Comparison of ENCODE assay signal across 1 cellular context in the genomic region with DNA sequence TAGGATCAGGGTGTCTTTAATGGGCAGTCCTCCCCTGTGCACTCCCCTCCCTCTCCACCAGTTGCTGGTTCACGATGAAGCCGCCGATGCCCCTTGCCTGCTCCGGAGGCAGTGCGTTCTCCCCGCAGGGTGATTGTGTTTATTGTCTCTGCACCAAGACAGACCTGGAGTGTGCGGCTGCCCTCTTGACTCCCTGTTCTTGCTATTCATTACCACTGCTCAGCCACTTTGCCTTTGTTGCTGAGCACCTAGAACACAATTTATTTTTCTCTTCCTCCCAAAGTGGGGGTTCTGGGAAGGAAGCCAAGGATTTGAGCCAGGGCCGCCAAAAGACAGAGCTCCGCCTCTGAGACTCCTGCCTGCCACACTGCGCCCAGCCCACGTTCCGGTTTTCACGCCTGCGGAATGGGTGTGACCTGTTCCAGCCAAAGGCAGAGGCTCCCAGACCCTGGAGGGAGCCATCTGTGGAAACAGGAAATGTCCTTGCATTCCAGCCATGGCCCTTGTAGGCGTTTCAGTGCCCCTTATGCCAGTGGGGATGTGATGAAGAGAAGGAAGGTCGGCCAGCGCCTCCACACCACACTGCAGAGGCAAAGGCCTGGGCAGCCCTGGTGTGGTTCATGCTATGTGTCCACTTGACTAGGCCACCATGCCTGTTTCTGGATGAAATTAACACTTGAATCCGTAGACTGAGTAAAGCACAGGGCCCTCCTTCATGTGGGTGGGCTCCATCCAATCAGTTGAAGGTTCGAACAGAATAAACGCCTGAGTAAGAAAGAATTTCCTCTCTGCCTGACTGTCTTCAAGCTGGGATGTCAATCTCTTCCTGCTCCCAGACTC.
TF ChIP-seq lines count a peak whose summit lies in the region.

No MANE protein-coding gene starts in this region.

TF ChIP-seq in IMR-90, 13 proteins besides CTCF, POLR2A, EP300 and RAD21:
- TF ChIP-seq, protein P1, sequence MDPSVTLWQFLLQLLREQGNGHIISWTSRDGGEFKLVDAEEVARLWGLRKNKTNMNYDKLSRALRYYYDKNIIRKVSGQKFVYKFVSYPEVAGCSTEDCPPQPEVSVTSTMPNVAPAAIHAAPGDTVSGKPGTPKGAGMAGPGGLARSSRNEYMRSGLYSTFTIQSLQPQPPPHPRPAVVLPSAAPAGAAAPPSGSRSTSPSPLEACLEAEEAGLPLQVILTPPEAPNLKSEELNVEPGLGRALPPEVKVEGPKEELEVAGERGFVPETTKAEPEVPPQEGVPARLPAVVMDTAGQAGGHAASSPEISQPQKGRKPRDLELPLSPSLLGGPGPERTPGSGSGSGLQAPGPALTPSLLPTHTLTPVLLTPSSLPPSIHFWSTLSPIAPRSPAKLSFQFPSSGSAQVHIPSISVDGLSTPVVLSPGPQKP (IDR thresholded peaks at IDR 0.05; ENCODE audit: borderline replicate concordance, low read depth, low read length) = no peak
- TF ChIP-seq RCOR1 (IDR thresholded peaks at IDR 0.05; ENCODE audit: insufficient replicate concordance, low read length) (no peak), MAZ (IDR thresholded peaks at IDR 0.05; ENCODE audit: borderline replicate concordance, low read depth, low read length) (no peak), CHD1 (IDR thresholded peaks at IDR 0.05; ENCODE audit: low read depth, low read length) (no peak), CEBPB (IDR thresholded peaks at IDR 0.05; ENCODE audit: low read depth, low read length) (no peak), MAFK (IDR thresholded peaks at IDR 0.05; ENCODE audit: low read depth, low read length) (no peak), SMC3 (IDR thresholded peaks at IDR 0.05; ENCODE audit: low read depth, low read length) (no peak), MXI1 (IDR thresholded peaks at IDR 0.05; ENCODE audit: borderline replicate concordance, low read depth, low read length) (no peak), BHLHE40 (IDR thresholded peaks at IDR 0.05; ENCODE audit: low read depth, low read length) (no peak)
- TF ChIP-seq, protein P2, sequence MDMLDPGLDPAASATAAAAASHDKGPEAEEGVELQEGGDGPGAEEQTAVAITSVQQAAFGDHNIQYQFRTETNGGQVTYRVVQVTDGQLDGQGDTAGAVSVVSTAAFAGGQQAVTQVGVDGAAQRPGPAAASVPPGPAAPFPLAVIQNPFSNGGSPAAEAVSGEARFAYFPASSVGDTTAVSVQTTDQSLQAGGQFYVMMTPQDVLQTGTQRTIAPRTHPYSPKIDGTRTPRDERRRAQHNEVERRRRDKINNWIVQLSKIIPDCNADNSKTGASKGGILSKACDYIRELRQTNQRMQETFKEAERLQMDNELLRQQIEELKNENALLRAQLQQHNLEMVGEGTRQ (IDR thresholded peaks at IDR 0.05; ENCODE audit: low read depth, low read length) = no peak
